ENCODE assay signal across 24 cellular contexts in the genomic region with DNA sequence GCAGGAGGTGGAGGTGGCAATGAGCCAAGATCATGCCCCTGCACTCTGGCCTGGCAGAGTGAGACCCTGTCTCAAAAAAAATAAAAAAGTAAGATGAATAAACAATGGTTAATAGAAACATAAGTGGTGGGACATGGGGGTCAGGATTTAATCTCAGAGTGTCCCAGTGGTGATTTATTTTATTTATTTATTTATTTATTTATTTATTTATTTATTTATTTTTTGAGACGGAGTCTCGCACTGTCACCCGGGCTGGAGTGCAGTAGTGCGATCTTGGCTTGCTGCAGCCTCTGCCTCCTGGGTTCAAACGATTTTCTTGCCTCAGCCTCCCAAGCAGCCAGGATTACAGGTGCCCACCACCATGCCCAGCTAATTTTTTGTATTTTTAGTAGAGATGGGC.
"Had no signal": no experiment of that assay in that cellular context is flagged by ENCODE, and none has a peak within 500 bp of the region (broad histone marks: within the 10 kb centered on the region; RNA-seq: fewer than 3 reads in every experiment).

No MANE protein-coding gene starts in this region.

- H3K9me3 ChIP-seq: MG63 had no signal

- H3K4me3 Mint-ChIP-seq: activated CD4-positive, alpha-beta T cell treated with anti-CD3 and anti-CD28 coated beads for 36 hours; activated T-cell treated with anti-CD3 and anti-CD28 coated beads, Interleukin-2, amount 50 U/mL, for 4 hours had no signal

- DNase-seq: activated CD4-positive, alpha-beta T cell treated with anti-CD3 and anti-CD28 coated beads for 36 hours; activated CD4-positive, alpha-beta T cell treated with anti-CD3 and anti-CD28 coated beads, Interleukin-2, amount 50 U/mL, for 4 hours; activated CD8-positive, alpha-beta memory T cell treated with anti-CD3 and anti-CD28 coated beads for 24 hours; activated effector memory CD4-positive, alpha-beta T cell treated with anti-CD3 and anti-CD28 coated beads, Interleukin-2, amount 50 U/mL, for 16 hours; activated naive CD4-positive, alpha-beta T cell treated with Interleukin-2 at 50 U/mL for 16 hours; activated T-cell treated with anti-CD3 and anti-CD28 coated beads, Interleukin-2, amount 50 U/mL, for 4 hours; brain microvascular endothelial cell; cerebellar nuclear complex; MG63; MV-4-11; NCI-H1092 treated with DMSO at 0.1 percent for 48 hours; NCI-H1417 treated with DMSO at 0.1 percent for 48 hours; NCI-H1694; NCI-H2029; NCI-H2107; NCI-H2171 treated with DMSO at 0.1 percent for 48 hours; NCI-H226; NCI-H526 treated with DMSO at 0.1 percent for 48 hours; NCI-H82; T-cell; WERI-Rb-1 had no signal

- H3K36me3 Mint-ChIP-seq: T-cell had no signal

- H3K27me3 Mint-ChIP-seq: T-cell had no signal

- H3K27me3 ChIP-seq: brain microvascular endothelial cell, cardiac muscle cell, MG63 had no signal

- H3K27ac Mint-ChIP-seq: activated CD4-positive, alpha-beta T cell treated with anti-CD3 and anti-CD28 coated beads for 36 hours; activated naive CD4-positive, alpha-beta T cell treated with anti-CD3 and anti-CD28 coated beads, Interleukin-2, amount 50 U/mL, for 72 hours had no signal

- H3K27ac ChIP-seq: brain microvascular endothelial cell, cardiac muscle cell, SK-N-MC, WERI-Rb-1 had no signal

- ATAC-seq: activated CD4-positive, alpha-beta T cell treated with anti-CD3 and anti-CD28 coated beads for 36 hours; activated naive CD4-positive, alpha-beta T cell treated with anti-CD3 and anti-CD28 coated beads, Interleukin-2, amount 50 U/mL, for 72 hours; activated T-cell treated with anti-CD3 and anti-CD28 coated beads, Interleukin-2, amount 50 U/mL, for 4 hours; T-cell had no signal

- H3K4me3 ChIP-seq: cardiac muscle cell, MG63, SK-N-MC had no signal

- H3K36me3 ChIP-seq: brain microvascular endothelial cell, cardiac muscle cell, MG63, WERI-Rb-1 had no signal
